Comparison of ENCODE assay signal across 18 cellular contexts in the genomic region with DNA sequence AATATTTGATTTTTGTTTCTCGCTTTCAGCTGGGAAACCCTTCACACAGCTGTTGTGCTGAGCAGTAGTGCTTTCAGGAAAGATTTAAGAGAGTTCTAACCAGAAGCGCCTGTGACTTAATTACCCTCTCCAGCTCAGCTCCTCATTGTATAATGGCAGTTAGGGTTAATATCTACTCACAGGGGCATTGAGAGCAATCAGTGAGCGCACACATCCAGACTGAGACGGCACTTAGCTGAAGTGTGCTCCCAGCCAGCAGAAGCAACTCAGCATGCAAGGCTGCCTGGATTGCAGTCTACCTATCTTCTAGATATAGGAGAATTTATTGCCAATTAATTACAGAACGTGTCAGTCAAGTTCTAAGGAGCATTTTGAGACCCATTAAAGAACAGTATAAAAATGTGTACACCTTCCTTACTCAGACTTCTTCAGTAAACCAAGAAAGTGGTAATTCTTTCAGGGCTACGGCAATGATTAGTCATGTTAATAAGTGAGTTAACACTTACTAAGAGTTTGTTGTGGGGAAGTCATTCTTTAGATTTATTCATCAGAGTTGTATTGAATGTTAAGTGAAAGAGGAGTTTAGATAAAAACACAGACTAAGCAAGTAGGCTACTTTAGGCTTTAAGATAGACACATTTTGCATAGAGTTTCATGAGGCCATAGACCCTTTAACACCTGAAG.
A peak's percentile ranks its signal among the peaks of the same experiment; 100 is the strongest.
DNase-seq lines count a peak whose midpoint lies in the region; ATAC-seq lines count a peak whose summit lies in the region.
"Had no signal": no experiment of that assay in that cellular context is flagged by ENCODE, and none has a peak within 500 bp of the region (broad histone marks: within the 10 kb centered on the region; RNA-seq: fewer than 3 reads in every experiment).

No MANE protein-coding gene starts in this region.

- peak; percentile 75 for DNase-seq in DMS79 (lab: John Stamatoyannopoulos, UW)
- peak; percentile 43 for DNase-seq in NCI-H1417 treated with DMSO at 0.1 percent for 48 hours (lab: John Stamatoyannopoulos, UW)
- DNase-seq in RKO (ENCODE audit: low spot score): peak; percentile 58
- DNase-seq in kidney glomerular epithelial cell (lab: John Stamatoyannopoulos, UW): peak; percentile 63
- DNase-seq in hippocampal formation (lab: John Stamatoyannopoulos, UW): no peak
- DNase-seq in HuH-7.5 (ENCODE audit: low spot score): no peak
- DNase-seq in GF-D8 (lab: John Stamatoyannopoulos, UW): no peak
- DNase-seq: activated CD4-positive, alpha-beta T cell treated with anti-CD3 and anti-CD28 coated beads, Interleukin-2, amount 10 ng/mL, durations not matched to agents 24 days and 14 days; activated naive CD4-positive, alpha-beta T cell treated with anti-CD3 and anti-CD28 coated beads, Interleukin-2, amount 10 ng/mL, durations not matched to agents 7 days and 5 days; body of pancreas; dorsolateral prefrontal cortex; head of caudate nucleus; NCI-H446 treated with DMSO at 0.1 percent for 48 hours; nucleus accumbens; OCI-M1; stimulated activated CD4-positive, alpha-beta T cell treated with anti-CD3 and anti-CD28 coated beads, Interleukin-1b, Interleukin-23, amount 100 ng/mL, for 48 hours had no signal

- ATAC-seq in HG02981 (IDR thresholded peaks at IDR 0.05; ENCODE audit: unreplicated experiment): no peak
- ATAC-seq: body of pancreas, sciatic nerve had no signal

Comparison
In these comparisons a context has a peak if more than half of its experiments do, and no peak if none do; other contexts are left out.
1. DNase-seq: peak in DMS79 (single experiment), NCI-H1417 treated with DMSO at 0.1 percent for 48 hours (single experiment), RKO (single experiment) and kidney glomerular epithelial cell (single experiment); none in hippocampal formation (0 of 2), HuH-7.5 (single experiment) and GF-D8 (single experiment).